In genomic region chrX:19746919-19747671, GRCh38 we compare ENCODE assay signal across 1 cellular context.
TF ChIP-seq lines count a peak whose summit lies in the region.

No MANE protein-coding gene starts in this region.

TF ChIP-seq in H1, 55 proteins besides CTCF, POLR2A, EP300 and RAD21 (continued from another document):
- TF ChIP-seq USF2 (IDR thresholded peaks at IDR 0.05; ENCODE audit: low read length) (no peak), KDM4A (IDR thresholded peaks at IDR 0.05; ENCODE audit: low read depth, low read length, severe bottlenecking) (no peak), YY1 (IDR thresholded peaks at IDR 0.05; ENCODE audit: low read depth, low read length) (0 out of 2 replicates have a peak, but pooled peaks have one; percentile 12), RBBP5 (IDR thresholded peaks at IDR 0.05; ENCODE audit: borderline replicate concordance, low read depth, low read length) (no peak)
